Comparison of ENCODE assay signal across 15 cellular contexts in the genomic region with DNA sequence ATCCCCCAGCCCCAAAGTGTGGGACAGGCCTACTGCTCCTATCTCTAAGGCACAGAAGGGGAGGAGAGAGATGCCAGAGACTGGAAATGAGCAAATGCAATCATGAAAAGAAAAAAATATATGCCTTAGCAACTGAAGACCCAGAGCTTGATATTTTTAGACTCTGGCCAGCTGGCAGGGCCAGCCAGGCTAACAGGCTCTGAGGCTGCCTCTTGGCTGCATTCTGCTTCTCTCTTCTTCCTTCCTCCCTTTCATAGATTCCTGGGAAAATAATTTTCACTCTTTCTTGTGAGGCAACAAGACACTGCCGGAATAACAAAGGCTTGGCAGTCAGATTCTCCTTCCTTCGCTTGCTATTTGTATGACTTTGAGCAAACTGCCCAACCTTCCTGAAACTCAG.
A peak's percentile ranks its signal among the peaks of the same experiment; 100 is the strongest.
DNase-seq lines count a peak whose midpoint lies in the region; ATAC-seq, FAIRE-seq and TF ChIP-seq lines count a peak whose summit lies in the region.
"Had no signal": no experiment of that assay in that cellular context is flagged by ENCODE, and none has a peak within 500 bp of the region (broad histone marks: within the 10 kb centered on the region; RNA-seq: fewer than 3 reads in every experiment).

No MANE protein-coding gene starts in this region.

- H3K27me3 ChIP-seq in SK-N-SH (ENCODE audit: insufficient read depth) (no peaks in the 10 kb centered on the region), H1 (replicated peaks in 1 of 4; ENCODE audit: control insufficient read depth in 3 of 4, extremely low read depth in 1 of 4, insufficient read depth in 3 of 4, low read length in 3 of 4) (no peaks in the 10 kb centered on the region), adrenal gland (no peaks in the 10 kb centered on the region)
- H3K27me3 ChIP-seq: MG63, Peyer's patch, SJCRH30 had no signal

- no peak overlapping the region for H3K14ac ChIP-seq in H1 (ENCODE audit: insufficient read length)

- H3K79me2 ChIP-seq in SK-N-SH (ENCODE audit: insufficient read depth) (no peaks in the 10 kb centered on the region), H1 (ENCODE audit: control insufficient read depth in 1 of 2, insufficient read depth in 2 of 2, low read length in 2 of 2) (no peaks in the 10 kb centered on the region)

- H4K5ac ChIP-seq in H1 (ENCODE audit: insufficient read length, low read depth, low read length) = no peak overlapping the region

- H2BK5ac ChIP-seq in H1 (ENCODE audit: low read depth, low read length) = no peak overlapping the region

- no peak for TF ChIP-seq CTCF in SK-N-SH (IDR thresholded peaks at IDR 0.05)
- no peak for TF ChIP-seq CTCF in H1 (IDR thresholded peaks at IDR 0.05; ENCODE audit: control extremely low read depth in 1 of 3, insufficient read depth in 1 of 3, low read depth in 1 of 3, low read length in 3 of 3)
- no peak for TF ChIP-seq CTCF in adrenal gland (IDR thresholded peaks at IDR 0.05)

- H2BK120ac ChIP-seq in H1 (replicated peaks; ENCODE audit: low read depth, low read length) = no peak overlapping the region

- FAIRE-seq in H1 (lab: Jason Lieb, UNC) = no peak

- TF ChIP-seq RAD21 in SK-N-SH (IDR thresholded peaks at IDR 0.05; ENCODE audit: low read length) = no peak
- no peak for TF ChIP-seq RAD21 in H1 (IDR thresholded peaks at IDR 0.05 in 1 of 2, conservative IDR thresholded peaks at IDR 0.05 in 1 of 2; ENCODE audit: low read depth in 2 of 2, low read length in 2 of 2)

- H4K8ac ChIP-seq in H1 (ENCODE audit: extremely low read depth, insufficient read depth, low read length) = no peak overlapping the region

- no peak overlapping the region for H2AK5ac ChIP-seq in H1 (ENCODE audit: low read depth, low read length)

- peak; percentile 4 for DNase-seq in SK-N-SH
- no peak for DNase-seq in H1 (ENCODE audit: low read depth in 1 of 2, low spot score in 2 of 2)
- peak; percentile 53 for DNase-seq in myocyte (ENCODE audit: low read depth)
- no peak for DNase-seq in adrenal gland
- no peak for DNase-seq in activated CD8-positive, alpha-beta memory T cell treated with anti-CD3 and anti-CD28 coated beads for 24 hours
- DNase-seq in DMS79 treated with DMSO at 0.1 percent for 48 hours (lab: John Stamatoyannopoulos, UW) = no peak
- DNase-seq: CD8-positive, alpha-beta T cell; NCI-H2107 had no signal

- TF ChIP-seq POLR2A in H1 (IDR thresholded peaks at IDR 0.05; ENCODE audit: control extremely low read depth in 1 of 2, low read depth in 2 of 2, low read length in 2 of 2) = no peak
- no peak for TF ChIP-seq POLR2A in adrenal gland (IDR thresholded peaks at IDR 0.05)

- H3K23ac ChIP-seq in H1 (ENCODE audit: insufficient read length) = no peak overlapping the region

- H3K9me2 ChIP-seq in SK-N-SH = no peaks in the 10 kb centered on the region

- no peaks in the 10 kb centered on the region for H3K9me3 ChIP-seq in SK-N-SH
- no peaks in the 10 kb centered on the region for H3K9me3 ChIP-seq in H1 (ENCODE audit: insufficient read depth in 2 of 2, low read depth in 1 of 2, low read length in 1 of 2)
- H3K9me3 ChIP-seq in adrenal gland (replicated peaks in 1 of 3) = no peaks in the 10 kb centered on the region
- H3K9me3 ChIP-seq: MG63, Peyer's patch, SJCRH30 had no signal

- H3K36me3 ChIP-seq in SK-N-SH (replicated peaks in 1 of 2; ENCODE audit: control insufficient read depth in 1 of 2, insufficient read depth in 2 of 2, low read length in 1 of 2) (no peaks in the 10 kb centered on the region), H1 (ENCODE audit: control insufficient read depth in 2 of 4, insufficient read depth in 4 of 4, low read length in 3 of 4) (no peaks in the 10 kb centered on the region), adrenal gland (replicated peaks in 1 of 2) (no peaks in the 10 kb centered on the region)
- H3K36me3 ChIP-seq: MG63, Peyer's patch, SJCRH30 had no signal

- peak in 1 of 2 experiments; percentile 14; a peak in 1 of 4 replicates for TF ChIP-seq EP300 in SK-N-SH (IDR thresholded peaks at IDR 0.05; ENCODE audit: borderline replicate concordance in 1 of 2, low read depth in 1 of 2, low read length in 1 of 2)
- no peak for TF ChIP-seq EP300 in H1 (IDR thresholded peaks at IDR 0.05; ENCODE audit: borderline replicate concordance in 1 of 2, low read depth in 2 of 2, low read length in 2 of 2)

- no peak overlapping the region for H2BK15ac ChIP-seq in H1 (ENCODE audit: low read length)

- CTCF ChIA-PET in SK-N-SH (lab: Yijun Ruan, JAX) (interaction anchor here (0.5 to 7.8 kb wide), 71 partner anchors 11 to 737 kb away, joined by 3 to 311 read pairs (median 5); a partner anchor contains a TSS), H1 (lab: Charles Lee; ENCODE audit: partially characterized antibody) (interaction anchor here (0.6 to 5.4 kb wide), 52 partner anchors 9 to 694 kb away, joined by 3 to 46 read pairs (median 4); no protein-coding TSS in a partner anchor)

- ATAC-seq in SK-N-SH treated with all-trans-retinoic acid at 6 μM for 48 hours = no peak
- ATAC-seq: CD8-positive, alpha-beta T cell had no signal

- H3K27ac ChIP-seq in SK-N-SH (ENCODE audit: low read depth in 2 of 2, low read length in 1 of 2) (no peak overlapping the region; a peak in 1 of 4 replicates), H1 (ENCODE audit: low read depth, low read length) (no peak overlapping the region), adrenal gland (no peak overlapping the region)
- H3K27ac ChIP-seq: GM23248, HL-60, Peyer's patch, SJCRH30 had no signal

- H4K20me1 ChIP-seq in SK-N-SH (ENCODE audit: insufficient read depth) (no peaks in the 10 kb centered on the region), H1 (replicated peaks in 1 of 2; ENCODE audit: control insufficient read depth in 1 of 2, insufficient read depth in 2 of 2, low read length in 2 of 2) (no peaks in the 10 kb centered on the region)

- H4K91ac ChIP-seq in H1 (replicated peaks; ENCODE audit: insufficient read length, low read length) = no peak overlapping the region

- WGBS in SK-N-SH (ENCODE audit: low lambda C conversion rate) = 89% methylated on average over 2 of the region's 2 CpGs
- 82% methylated on average over 2 of the region's 2 CpGs; no CpG with 5 or more reads in 1 of the 2 experiments for WGBS in H1 (ENCODE audit: extremely low coverage in 1 of 2, insufficient coverage in 1 of 2, insufficient read length in 1 of 2, insufficient replicate concordance in 2 of 2, low coverage in 1 of 2, low lambda C conversion rate in 2 of 2, missing lambda C conversion rate in 1 of 2), 2 experiments
- 79 to 90% (median 85%) methylated on average over 2 of the region's 2 CpGs for whole genome bisulfite sequencing in adrenal gland, 4 donors

- H3K18ac ChIP-seq in H1 (ENCODE audit: extremely low read depth, low read length) = no peak overlapping the region

- H3K23me2 ChIP-seq in H1 (ENCODE audit: low read depth, low read length) = no peaks in the 10 kb centered on the region

- H2BK12ac ChIP-seq in H1 (ENCODE audit: low read depth, low read length) = no peak overlapping the region

- intact Hi-C loops in adrenal gland (cut with DNase I) = loop anchor here (5.0 kb wide), 2 partner anchors 532 to 537 kb away; no protein-coding TSS in a partner anchor

- H2BK20ac ChIP-seq in H1 (ENCODE audit: low read length) = peak overlapping the region; percentile 75; the same call in 1 of the 2 replicates

- POLR2A ChIA-PET in SK-N-SH (lab: Yijun Ruan, JAX) (interaction anchor here (1.2 kb wide), 1 partner anchor 534 kb away, joined by 5 read pairs; no protein-coding TSS in a partner anchor), H1 (lab: Charles Lee; ENCODE audit: partially characterized antibody) (no interaction called here)

- H3K4me2 ChIP-seq in SK-N-SH (no peak overlapping the region), H1 (ENCODE audit: insufficient read depth in 1 of 2, low read depth in 2 of 2, low read length in 2 of 2) (no peak overlapping the region)

- H3K9ac ChIP-seq in SK-N-SH (no peak overlapping the region), H1 (replicated peaks in 1 of 4; ENCODE audit: extremely low read depth in 1 of 4, low read depth in 3 of 4, low read length in 3 of 4) (no peak overlapping the region)
- H3K9ac ChIP-seq: GM23248 had no signal

- H3K4ac ChIP-seq in H1 (replicated peaks; ENCODE audit: insufficient read length, low read depth, low read length) = no peak overlapping the region

- no peaks in the 10 kb centered on the region for H3F3A ChIP-seq in SK-N-SH (replicated peaks; ENCODE audit: insufficient read depth)

- H3K4me3 ChIP-seq in SK-N-SH (ENCODE audit: low read depth in 2 of 2, low read length in 1 of 2) (no peak overlapping the region), H1 (ENCODE audit: extremely low read depth in 1 of 4, insufficient read depth in 2 of 4, low read depth in 3 of 4, low read length in 4 of 4) (no peak overlapping the region), adrenal gland (no peak overlapping the region)
- H3K4me3 ChIP-seq: GM23248, K562, MG63, Peyer's patch, SJCRH30 had no signal

- no peak overlapping the region for H3K56ac ChIP-seq in H1 (replicated peaks; ENCODE audit: insufficient read length, low read depth, low read length)

- no peak overlapping the region for H2AFZ ChIP-seq in SK-N-SH (ENCODE audit: low read depth)
- H2AFZ ChIP-seq in H1 (ENCODE audit: low read length) = no peak overlapping the region
- H2AFZ ChIP-seq: GM23248 had no signal

- peaks cover 0 to 6% of the 10 kb centered on the region in 2 experiments; a peak in 2 of 4 replicates for H3K4me1 ChIP-seq in SK-N-SH (ENCODE audit: control insufficient read depth in 1 of 2, insufficient read depth in 2 of 2, low read depth in 1 of 2, low read length in 1 of 2)
- H3K4me1 ChIP-seq in H1 (replicated peaks in 1 of 4; ENCODE audit: control insufficient read depth in 3 of 4, insufficient read depth in 4 of 4, low read length in 3 of 4) = peaks cover 0 to 3% (median 1%) of the 10 kb centered on the region in 4 experiments; a peak in 3 of 7 replicates
- H3K4me1 ChIP-seq in adrenal gland (replicated peaks in 1 of 2) = no peaks in the 10 kb centered on the region
- H3K4me1 ChIP-seq: Peyer's patch, SJCRH30 had no signal

- H3K79me1 ChIP-seq in H1 (ENCODE audit: low read depth, low read length) = no peaks in the 10 kb centered on the region

TF ChIP-seq in SK-N-SH treated with all-trans-retinoic acid at 6 μM for 48 hours, 23 proteins besides CTCF, POLR2A, EP300 and RAD21 (continues in another document):
- TF ChIP-seq SNAI2 (CRISPR knock-in tag; IDR thresholded peaks at IDR 0.05) (no peak), ISL1 (CRISPR knock-in tag; IDR thresholded peaks at IDR 0.05) (no peak), ZFP3 (CRISPR knock-in tag; IDR thresholded peaks at IDR 0.05) (no peak)

TF ChIP-seq in H1, 55 proteins besides CTCF, POLR2A, EP300 and RAD21 (continues in another document):
- TF ChIP-seq JUN (IDR thresholded peaks at IDR 0.05; ENCODE audit: low read depth, low read length) = no peak
- TF ChIP-seq, protein P1, sequence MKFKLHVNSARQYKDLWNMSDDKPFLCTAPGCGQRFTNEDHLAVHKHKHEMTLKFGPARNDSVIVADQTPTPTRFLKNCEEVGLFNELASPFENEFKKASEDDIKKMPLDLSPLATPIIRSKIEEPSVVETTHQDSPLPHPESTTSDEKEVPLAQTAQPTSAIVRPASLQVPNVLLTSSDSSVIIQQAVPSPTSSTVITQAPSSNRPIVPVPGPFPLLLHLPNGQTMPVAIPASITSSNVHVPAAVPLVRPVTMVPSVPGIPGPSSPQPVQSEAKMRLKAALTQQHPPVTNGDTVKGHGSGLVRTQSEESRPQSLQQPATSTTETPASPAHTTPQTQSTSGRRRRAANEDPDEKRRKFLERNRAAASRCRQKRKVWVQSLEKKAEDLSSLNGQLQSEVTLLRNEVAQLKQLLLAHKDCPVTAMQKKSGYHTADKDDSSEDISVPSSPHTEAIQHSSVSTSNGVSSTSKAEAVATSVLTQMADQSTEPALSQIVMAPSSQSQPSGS (IDR thresholded peaks at IDR 0.05; ENCODE audit: low read length) = no peak

Comparison
In these comparisons a context has a peak if more than half of its experiments do, and no peak if none do; other contexts are left out.
1. DNase-seq: peak in SK-N-SH (single experiment) and myocyte (single experiment); none in H1 (0 of 2), adrenal gland (0 of 7), activated CD8-positive, alpha-beta memory T cell treated with anti-CD3 and anti-CD28 coated beads for 24 hours (single experiment) and DMS79 treated with DMSO at 0.1 percent for 48 hours (single experiment).